16 cellular contexts compared by ENCODE assay signal in the genomic region with DNA sequence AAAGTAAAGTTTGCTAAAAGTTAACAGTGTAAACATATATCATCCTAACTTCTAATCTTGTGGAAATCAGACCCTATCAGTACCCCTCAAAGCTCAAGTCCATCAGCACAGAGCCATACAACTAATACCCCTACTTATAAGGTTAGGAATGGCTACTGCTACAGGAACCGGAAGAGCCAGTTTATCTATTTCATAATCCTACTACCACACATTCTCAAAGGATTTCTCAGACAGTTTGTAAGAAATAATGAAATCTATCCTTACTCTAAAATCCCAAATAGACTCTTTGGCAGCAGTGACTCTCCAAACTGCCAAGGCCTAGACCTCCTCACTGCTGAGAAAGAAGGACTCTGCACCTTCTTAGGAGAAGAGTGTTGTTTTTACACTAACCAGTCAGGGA. TPM values are rescaled to one million over a fixed set of nuclear protein-coding genes. Genes with fewer than 3 reads are reported as not detected.
"Had no signal": no experiment of that assay in that cellular context is flagged by ENCODE, and none has a peak within 500 bp of the region (broad histone marks: within the 10 kb centered on the region; RNA-seq: fewer than 3 reads in every experiment).

No MANE protein-coding gene starts in this region.

RNA-seq across cellular contexts. Expression of a gene that starts 6.0 kb away (rescaled TPM):
- total RNA-seq: activated CD4-positive, alpha-beta memory T cell treated with anti-CD3 and anti-CD28 coated beads, Interleukin-2, amount 10 ng/mL, durations not matched to agents 7 days and 5 days; activated CD4-positive, alpha-beta T cell treated with anti-CD3 and anti-CD28 coated beads, Interleukin-2, amount 10 ng/mL, durations not matched to agents 7 days and 5 days; activated naive CD4-positive, alpha-beta T cell treated with anti-CD3 and anti-CD28 coated beads, Interleukin-2, amount 50 U/mL, for 72 hours; activated naive CD8-positive, alpha-beta T cell treated with anti-CD3 and anti-CD28 coated beads, Interleukin-2, amount 10 ng/mL, durations not matched to agents 7 days and 5 days; activated T-cell treated with anti-CD3 and anti-CD28 coated beads, Interleukin-2, amount 50 U/mL, for 72 hours; astrocyte; chondrocyte; colonic mucosa; dermis microvascular lymphatic vessel endothelial cell; esophagus muscularis mucosa; fibroblast of villous mesenchyme; gastroesophageal sphincter; glomerular endothelial cell; heart right ventricle; T-helper 1 cell treated with Interleukin-12 subunit alpha and Interleukin-12 subunit beta and Interleukin-4 antibody, amounts not matched to agents 30 ng/mL and 1 ng/mL, for 36 hours; WTC11 had no signal
- polyA plus RNA-seq: heart right ventricle had no signal

RNA-seq across cellular contexts. Expression of a gene that starts 20.0 kb away (rescaled TPM):
- total RNA-seq: activated CD4-positive, alpha-beta memory T cell treated with anti-CD3 and anti-CD28 coated beads, Interleukin-2, amount 10 ng/mL, durations not matched to agents 7 days and 5 days; activated CD4-positive, alpha-beta T cell treated with anti-CD3 and anti-CD28 coated beads, Interleukin-2, amount 10 ng/mL, durations not matched to agents 7 days and 5 days; activated naive CD4-positive, alpha-beta T cell treated with anti-CD3 and anti-CD28 coated beads, Interleukin-2, amount 50 U/mL, for 72 hours; activated naive CD8-positive, alpha-beta T cell treated with anti-CD3 and anti-CD28 coated beads, Interleukin-2, amount 10 ng/mL, durations not matched to agents 7 days and 5 days; activated T-cell treated with anti-CD3 and anti-CD28 coated beads, Interleukin-2, amount 50 U/mL, for 72 hours; astrocyte; chondrocyte; colonic mucosa; dermis microvascular lymphatic vessel endothelial cell; esophagus muscularis mucosa; fibroblast of villous mesenchyme; gastroesophageal sphincter; glomerular endothelial cell; heart right ventricle; T-helper 1 cell treated with Interleukin-12 subunit alpha and Interleukin-12 subunit beta and Interleukin-4 antibody, amounts not matched to agents 30 ng/mL and 1 ng/mL, for 36 hours; WTC11 had no signal
- polyA plus RNA-seq: heart right ventricle had no signal

RNA-seq across cellular contexts. Expression of a gene that starts 47.7 kb away (rescaled TPM):
- total RNA-seq: activated CD4-positive, alpha-beta memory T cell treated with anti-CD3 and anti-CD28 coated beads, Interleukin-2, amount 10 ng/mL, durations not matched to agents 7 days and 5 days; activated CD4-positive, alpha-beta T cell treated with anti-CD3 and anti-CD28 coated beads, Interleukin-2, amount 10 ng/mL, durations not matched to agents 7 days and 5 days; activated naive CD4-positive, alpha-beta T cell treated with anti-CD3 and anti-CD28 coated beads, Interleukin-2, amount 50 U/mL, for 72 hours; activated naive CD8-positive, alpha-beta T cell treated with anti-CD3 and anti-CD28 coated beads, Interleukin-2, amount 10 ng/mL, durations not matched to agents 7 days and 5 days; activated T-cell treated with anti-CD3 and anti-CD28 coated beads, Interleukin-2, amount 50 U/mL, for 72 hours; astrocyte; chondrocyte; colonic mucosa; dermis microvascular lymphatic vessel endothelial cell; esophagus muscularis mucosa; fibroblast of villous mesenchyme; gastroesophageal sphincter; glomerular endothelial cell; heart right ventricle; T-helper 1 cell treated with Interleukin-12 subunit alpha and Interleukin-12 subunit beta and Interleukin-4 antibody, amounts not matched to agents 30 ng/mL and 1 ng/mL, for 36 hours; WTC11 had no signal
- polyA plus RNA-seq: heart right ventricle had no signal
